Comparison of ENCODE assay signal across 10 cellular contexts in the genomic region with DNA sequence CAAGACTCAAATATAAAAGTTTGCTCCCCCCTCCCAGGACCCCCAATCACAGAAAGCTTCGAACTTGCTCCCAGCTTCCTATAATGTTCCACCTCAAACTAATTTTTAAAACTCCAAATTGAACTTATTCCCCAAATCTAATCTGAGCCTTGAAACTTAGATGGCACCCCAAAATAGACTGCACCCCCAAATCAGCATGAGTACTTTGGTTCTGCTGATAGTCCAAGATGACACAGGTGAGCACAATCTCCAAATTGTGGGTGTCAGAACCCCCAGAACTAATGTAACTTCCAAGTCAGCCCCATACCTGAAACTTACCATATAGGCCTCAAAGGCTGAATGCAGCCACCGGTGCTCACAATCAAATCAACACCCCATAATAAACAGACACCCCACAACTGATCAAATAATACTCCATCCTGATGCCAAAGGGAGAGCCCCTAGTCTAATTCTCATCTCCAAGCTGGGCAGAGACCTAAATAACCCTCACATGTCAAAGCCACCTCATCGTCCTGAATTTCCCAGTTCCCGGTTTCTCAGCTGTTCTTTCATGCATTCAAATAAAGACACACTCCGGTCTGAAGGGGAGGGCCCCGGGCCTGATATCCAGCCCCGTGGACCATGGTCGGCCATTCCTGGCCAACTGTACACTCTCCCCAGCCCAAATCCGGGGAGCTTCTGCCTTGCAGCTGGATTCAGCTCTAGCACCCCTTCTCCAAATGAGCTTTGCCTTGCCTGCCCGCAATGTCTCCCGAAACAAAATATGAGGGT. TPM values are rescaled to one million over a fixed set of nuclear protein-coding genes. Genes with fewer than 3 reads are reported as not detected.
DNase-seq lines count a peak whose midpoint lies in the region; ATAC-seq and TF ChIP-seq lines count a peak whose summit lies in the region.
"Had no signal": no experiment of that assay in that cellular context is flagged by ENCODE, and none has a peak within 500 bp of the region (broad histone marks: within the 10 kb centered on the region; RNA-seq: fewer than 3 reads in every experiment).

No MANE protein-coding gene starts in this region.

- no peaks in the 10 kb centered on the region for H3K9me3 ChIP-seq in vagina

- peak overlapping the region in 1 of 2 donors; percentile 19 for H3K4me3 ChIP-seq in vagina

- peak overlapping the region; percentile 77 for H3K27ac ChIP-seq in vagina

- no peaks in the 10 kb centered on the region for H3K27me3 ChIP-seq in vagina

- no peak for TF ChIP-seq CTCF in vagina (IDR thresholded peaks at IDR 0.05)
- TF ChIP-seq CTCF in glutamatergic neuron (IDR thresholded peaks at IDR 0.05; ENCODE audit: partially characterized antibody, unreplicated experiment), result no peak

- H3K27ac Mint-ChIP-seq in stimulated activated naive CD8-positive, alpha-beta T cell treated with anti-CD3 and anti-CD28 coated beads, Interleukin-15, amount 100 ng/mL, for 72 hours, result no peak overlapping the region
- H3K27ac Mint-ChIP-seq in central memory CD8-positive, alpha-beta T cell (ENCODE audit: low read depth), result peak overlapping the region; percentile 55
- H3K27ac Mint-ChIP-seq in glutamatergic neuron (ENCODE audit: unreplicated experiment), result no peak overlapping the region

- H3K9me3 Mint-ChIP-seq in stimulated activated naive CD8-positive, alpha-beta T cell treated with anti-CD3 and anti-CD28 coated beads, Interleukin-15, amount 100 ng/mL, for 72 hours, result no peaks in the 10 kb centered on the region
- H3K9me3 Mint-ChIP-seq in central memory CD8-positive, alpha-beta T cell, result no peaks in the 10 kb centered on the region
- peaks cover 6% of the 10 kb centered on the region for H3K9me3 Mint-ChIP-seq in glutamatergic neuron (ENCODE audit: unreplicated experiment)

- no peak for DNase-seq in stimulated activated naive CD8-positive, alpha-beta T cell treated with anti-CD3 and anti-CD28 coated beads, Interleukin-15, amount 100 ng/mL, for 72 hours
- DNase-seq in stimulated activated naive CD8-positive, alpha-beta T cell treated with anti-CD3 and anti-CD28 coated beads, Interleukin-15, Interleukin-2, amounts not matched to agents 100 U/mL and 50 U/mL, for 24 hours, result no peak
- DNase-seq in central memory CD8-positive, alpha-beta T cell (ENCODE audit: low spot score in 2 of 2), result no peak
- DNase-seq in myocyte (ENCODE audit: low read depth) (peak; percentile 65), vagina (ENCODE audit: extremely low spot score in 2 of 2) (no peak), glutamatergic neuron (no peak), NCI-H748 (lab: John Stamatoyannopoulos, UW; ENCODE audit: unreplicated experiment) (no peak)

- no peaks in the 10 kb centered on the region for H3K36me3 ChIP-seq in vagina

- H3K36me3 Mint-ChIP-seq in central memory CD8-positive, alpha-beta T cell (ENCODE audit: insufficient read depth), result peaks cover 11% of the 10 kb centered on the region
- no peaks in the 10 kb centered on the region for H3K36me3 Mint-ChIP-seq in glutamatergic neuron (ENCODE audit: unreplicated experiment)

- no peak for ATAC-seq in stimulated activated naive CD8-positive, alpha-beta T cell treated with anti-CD3 and anti-CD28 coated beads, Interleukin-15, amount 100 ng/mL, for 72 hours
- ATAC-seq in stimulated activated naive CD8-positive, alpha-beta T cell treated with anti-CD3 and anti-CD28 coated beads, Interleukin-15, Interleukin-2, amounts not matched to agents 100 U/mL and 50 U/mL, for 24 hours, result no peak
- no peak for ATAC-seq in central memory CD8-positive, alpha-beta T cell (replicated peaks; ENCODE audit: extremely low read depth, poor library complexity, severe bottlenecking)
- ATAC-seq in HG02588 (IDR thresholded peaks at IDR 0.05; ENCODE audit: unreplicated experiment), result no peak

- peaks cover 52% of the 10 kb centered on the region for H3K4me1 ChIP-seq in vagina

- peaks cover 17% of the 10 kb centered on the region for H3K27me3 Mint-ChIP-seq in stimulated activated naive CD8-positive, alpha-beta T cell treated with anti-CD3 and anti-CD28 coated beads, Interleukin-15, amount 100 ng/mL, for 72 hours
- no peaks in the 10 kb centered on the region for H3K27me3 Mint-ChIP-seq in central memory CD8-positive, alpha-beta T cell
- peaks cover 13% of the 10 kb centered on the region for H3K27me3 Mint-ChIP-seq in glutamatergic neuron (ENCODE audit: unreplicated experiment)

- intact Hi-C loops in vagina (cut with DNase I), result no loop called here

- H3K4me3 Mint-ChIP-seq in stimulated activated naive CD8-positive, alpha-beta T cell treated with anti-CD3 and anti-CD28 coated beads, Interleukin-15, amount 100 ng/mL, for 72 hours, result peak overlapping the region; percentile 84 to 90
- H3K4me3 Mint-ChIP-seq in central memory CD8-positive, alpha-beta T cell, result no peak overlapping the region
- H3K4me3 Mint-ChIP-seq in glutamatergic neuron (ENCODE audit: unreplicated experiment), result no peak overlapping the region

- no peak for TF ChIP-seq POLR2A in vagina (IDR thresholded peaks at IDR 0.05)

- peaks cover 85% of the 10 kb centered on the region for H3K4me1 Mint-ChIP-seq in stimulated activated naive CD8-positive, alpha-beta T cell treated with anti-CD3 and anti-CD28 coated beads, Interleukin-15, amount 100 ng/mL, for 72 hours
- H3K4me1 Mint-ChIP-seq in central memory CD8-positive, alpha-beta T cell, result peaks cover 58% of the 10 kb centered on the region
- no peaks in the 10 kb centered on the region for H3K4me1 Mint-ChIP-seq in glutamatergic neuron (ENCODE audit: low read depth, unreplicated experiment)

RNA-seq across cellular contexts. Expression of a gene that starts 1.8 kb away (rescaled TPM):
- total RNA-seq in myocyte (not detected in 2 replicates), vagina (10.1 TPM), glutamatergic neuron (ENCODE audit: unreplicated experiment) (not detected)
- polyA plus RNA-seq in myocyte (2012), result not detected

RNA-seq across cellular contexts. Expression of a gene that starts 8.7 kb away (rescaled TPM):
- total RNA-seq in myocyte (205 and 259 TPM in 2 replicates), vagina (155 TPM), glutamatergic neuron (ENCODE audit: unreplicated experiment) (179 TPM)
- polyA plus RNA-seq in myocyte (2012), result 550 TPM

RNA-seq across cellular contexts. Expression of a gene that starts 14.7 kb away (rescaled TPM):
- total RNA-seq in myocyte (0.10 and 0.75 TPM in 2 replicates), vagina (2.0 TPM), glutamatergic neuron (ENCODE audit: unreplicated experiment) (2.9 TPM)
- polyA plus RNA-seq in myocyte (2012), result 2.6 TPM

RNA-seq across cellular contexts. Expression of a gene that starts 22.8 kb away (rescaled TPM):
- 0.78 TPM in 1 of 2 replicates, not detected in the other for total RNA-seq in myocyte
- polyA plus RNA-seq in myocyte (2012), result 0.16 TPM
- not detected for total RNA-seq in vagina
- total RNA-seq in glutamatergic neuron (ENCODE audit: unreplicated experiment), result 0.54 TPM
- total RNA-seq: renal cortical epithelial cell, urinary bladder had no signal

RNA-seq across cellular contexts. Expression of a gene that starts 25.2 kb away (rescaled TPM):
- total RNA-seq in myocyte (not detected in 2 replicates), vagina (16.0 TPM), glutamatergic neuron (ENCODE audit: unreplicated experiment) (not detected)
- 0.62 TPM for polyA plus RNA-seq in myocyte (2012)
- total RNA-seq: renal cortical epithelial cell, urinary bladder had no signal

Comparison
In these comparisons a context has a peak if more than half of its experiments do, and no peak if none do; other contexts are left out.
1. H3K4me3 Mint-ChIP-seq: peak in stimulated activated naive CD8-positive, alpha-beta T cell treated with anti-CD3 and anti-CD28 coated beads, Interleukin-15, amount 100 ng/mL, for 72 hours (2 of 2); none in central memory CD8-positive, alpha-beta T cell (single experiment) and glutamatergic neuron (single experiment).
2. RNA of a gene that starts 1.8 kb away (total RNA-seq): 10.1 TPM in vagina (single experiment); not detected in glutamatergic neuron (single experiment) and not detected in myocyte; every median in the first group is over 10 times any median in the second.